In the genomic region with DNA sequence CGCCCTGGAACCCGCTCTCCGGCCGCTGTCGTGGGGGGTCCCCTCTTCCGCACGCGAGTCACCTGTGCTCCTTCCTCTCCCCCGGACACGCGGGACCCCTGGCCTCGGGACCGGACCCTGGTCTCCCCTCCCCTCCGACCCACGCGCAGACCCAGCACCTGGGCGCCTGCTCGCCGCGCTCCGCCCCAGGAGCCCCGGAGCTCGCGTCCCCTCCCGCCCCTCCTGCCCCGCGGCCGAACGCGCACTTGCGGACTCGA, we compare ENCODE assay signal across 8 cellular contexts. TPM values are rescaled to one million over a fixed set of nuclear protein-coding genes. Genes with fewer than 3 reads are reported as not detected.
DNase-seq lines count a peak whose midpoint lies in the region; ATAC-seq and TF ChIP-seq lines count a peak whose summit lies in the region.

No MANE protein-coding gene starts in this region.

- no peaks in the 10 kb centered on the region for H3K9me3 ChIP-seq in right cardiac atrium (ENCODE audit: control insufficient read depth, low read length)
- no peaks in the 10 kb centered on the region for H3K9me3 ChIP-seq in skeletal muscle satellite cell (replicated peaks; ENCODE audit: low read length)

- WGBS in right cardiac atrium, result under 1% methylated on average over 32 of the region's 32 CpGs

- H3K27me3 ChIP-seq in right cardiac atrium (ENCODE audit: control insufficient read depth, insufficient read depth) (no peaks in the 10 kb centered on the region), skeletal muscle satellite cell (ENCODE audit: control insufficient read depth, insufficient read depth, low read length) (no peaks in the 10 kb centered on the region)

- intact Hi-C loops in right cardiac atrium (cut with DNase I), result no loop called here

- H3K4me2 ChIP-seq in skeletal muscle satellite cell (ENCODE audit: low read length), result peak overlapping the region; percentile 94

- H3K4me1 ChIP-seq in right cardiac atrium (ENCODE audit: control insufficient read depth, insufficient read depth, low read length), result no peaks in the 10 kb centered on the region
- H3K4me1 ChIP-seq in skeletal muscle satellite cell (ENCODE audit: control insufficient read depth, insufficient read depth, low read length), result peaks cover 14% of the 10 kb centered on the region

- no peaks in the 10 kb centered on the region for H3K36me3 ChIP-seq in skeletal muscle satellite cell (ENCODE audit: insufficient read depth, low read length)

- no peak for TF ChIP-seq CTCF in GM12865 (IDR thresholded peaks at IDR 0.05; ENCODE audit: insufficient read depth, low read depth, low read length, missing control alignments)
- no peak for TF ChIP-seq CTCF in VCaP (conservative IDR thresholded peaks at IDR 0.05)
- no peak for TF ChIP-seq CTCF in GM20000 (IDR thresholded peaks at IDR 0.05; ENCODE audit: extremely low read depth, missing control alignments)

- no peak for DNase-seq in GM12865 (ENCODE audit: low read depth)
- DNase-seq in right cardiac atrium, result no peak
- DNase-seq in nucleus accumbens (lab: John Stamatoyannopoulos, UW), result no peak
- DNase-seq in GM20000 (ENCODE audit: low spot score), result no peak
- no peak for DNase-seq in KG1 (lab: John Stamatoyannopoulos, UW)
- no peak for DNase-seq in HuH-7 (ENCODE audit: low spot score)

- H3K4me3 ChIP-seq in GM12865 (ENCODE audit: low read depth, low read length) (peak overlapping the region; percentile 52), right cardiac atrium (ENCODE audit: low read length) (peak overlapping the region; percentile 62), skeletal muscle satellite cell (ENCODE audit: low read length) (peak overlapping the region; percentile 88)

- ATAC-seq in right cardiac atrium, result no peak

- H3K27ac ChIP-seq in VCaP (peak overlapping the region; percentile 81), right cardiac atrium (ENCODE audit: low read length) (no peak overlapping the region)

- peak overlapping the region; percentile 56 for H3K9ac ChIP-seq in skeletal muscle satellite cell (ENCODE audit: low read depth, low read length)

RNA-seq across cellular contexts. Expression of gene RAB40B, which starts 0.8 kb away (rescaled TPM):
- 10 to 100 TPM; 14.0 to 20.8 (median 19.2) TPM for total RNA-seq in right cardiac atrium
- polyA plus RNA-seq in right cardiac atrium, result 14.8 TPM
- 7.6 and 13.9 TPM in 2 replicates for total RNA-seq in skeletal muscle satellite cell (2012; rRNA removed)

RNA-seq across cellular contexts. Expression of gene FN3KRP, which starts 18.8 kb away (rescaled TPM):
- total RNA-seq in right cardiac atrium, result 10 to 100 TPM; 10.4 to 15.0 (median 14.1) TPM
- polyA plus RNA-seq in right cardiac atrium, result 14.1 TPM
- 10.4 and 10.9 TPM in 2 replicates for total RNA-seq in skeletal muscle satellite cell (2012; rRNA removed)

RNA-seq across cellular contexts. Expression of gene FN3K, which starts 37.7 kb away (rescaled TPM):
- 10 to 100 TPM; 43.2 to 66.8 (median 60.9) TPM for total RNA-seq in right cardiac atrium
- polyA plus RNA-seq in right cardiac atrium, result 57.6 TPM
- 0.87 and 2.3 TPM in 2 replicates for total RNA-seq in skeletal muscle satellite cell (2012; rRNA removed)

RNA-seq across cellular contexts. Expression of gene WDR45B, which starts 49.5 kb away (rescaled TPM):
- 10 to 100 TPM; 43.8 to 49.2 (median 45.8) TPM for total RNA-seq in right cardiac atrium
- 37.0 TPM for polyA plus RNA-seq in right cardiac atrium
- total RNA-seq in skeletal muscle satellite cell (2012; rRNA removed), result 41.6 and 65.5 TPM in 2 replicates

RNA-seq across cellular contexts. Expression of gene TBCD, which starts 54.1 kb away (rescaled TPM):
- total RNA-seq in right cardiac atrium, result 10 to 100 TPM; 36.2 to 43.9 (median 41.5) TPM
- 38.8 TPM for polyA plus RNA-seq in right cardiac atrium
- total RNA-seq in skeletal muscle satellite cell (2012; rRNA removed), result 33.7 and 34.3 TPM in 2 replicates
